29 cellular contexts compared by ENCODE assay signal in genomic region chr19:17466487-17466850, GRCh38. TPM values are rescaled to one million over a fixed set of nuclear protein-coding genes. Genes with fewer than 3 reads are reported as not detected.
DNase-seq lines count a peak whose midpoint lies in the region; ATAC-seq and TF ChIP-seq lines count a peak whose summit lies in the region.
"Had no signal": no experiment of that assay in that cellular context is flagged by ENCODE, and none has a peak within 500 bp of the region (broad histone marks: within the 10 kb centered on the region; RNA-seq: fewer than 3 reads in every experiment).

No MANE protein-coding gene starts in this region.

- H3K27me3 Mint-ChIP-seq in activated CD4-positive, alpha-beta T cell treated with anti-CD3 and anti-CD28 coated beads, Interleukin-2, amount 10 ng/mL, durations not matched to agents 7 days and 5 days: peaks cover 10% of the 10 kb centered on the region
- H3K27me3 Mint-ChIP-seq: activated CD4-positive, alpha-beta T cell treated with anti-CD3 and anti-CD28 coated beads for 36 hours; activated naive CD8-positive, alpha-beta T cell; stimulated activated naive CD8-positive, alpha-beta T cell treated with anti-CD3 and anti-CD28 coated beads, Interleukin-15, Interleukin-2, amounts not matched to agents 100 ng/mL and 50 ng/mL, for 24 hours had no signal

- no peak for TF ChIP-seq CTCF in HEK293 (tag by site-specific recombination; IDR thresholded peaks at IDR 0.05)
- peak in 4 of 56 donors; percentile 6 to 18 (median 12) for TF ChIP-seq CTCF in dorsolateral prefrontal cortex (IDR thresholded peaks at IDR 0.05 in 54 of 56, conservative IDR thresholded peaks at IDR 0.05 in 2 of 56; ENCODE audit: low read depth in 1 of 56, partially characterized antibody in 56 of 56)
- no peak for TF ChIP-seq CTCF in psoas muscle (IDR thresholded peaks at IDR 0.05)

- peaks cover 6% of the 10 kb centered on the region; the same call in 1 of the 2 replicates for H3K4me1 ChIP-seq in HEK293 (ENCODE audit: control insufficient read depth, insufficient read depth, low read length)
- peaks cover 26% of the 10 kb centered on the region for H3K4me1 ChIP-seq in psoas muscle
- H3K4me1 ChIP-seq: colonic mucosa had no signal

- no peak overlapping the region for H3K4me3 ChIP-seq in HEK293 (ENCODE audit: low read depth, low read length)
- H3K4me3 ChIP-seq in dorsolateral prefrontal cortex: peak overlapping the region in 5 of 59 donors; percentile 21 to 35 (median 25)
- H3K4me3 ChIP-seq in psoas muscle: no peak overlapping the region
- H3K4me3 ChIP-seq: cardiac muscle cell, colonic mucosa had no signal

- H3K4me3 Mint-ChIP-seq in activated CD4-positive, alpha-beta T cell treated with anti-CD3 and anti-CD28 coated beads, Interleukin-2, amount 10 ng/mL, durations not matched to agents 7 days and 5 days: no peak overlapping the region
- H3K4me3 Mint-ChIP-seq: activated CD4-positive, alpha-beta T cell treated with anti-CD3 and anti-CD28 coated beads for 36 hours; activated naive CD8-positive, alpha-beta T cell; GM23338; stimulated activated naive CD8-positive, alpha-beta T cell treated with anti-CD3 and anti-CD28 coated beads, Interleukin-15, Interleukin-2, amounts not matched to agents 100 ng/mL and 50 ng/mL, for 24 hours had no signal

- CTCF ChIA-PET in activated CD4-positive, alpha-beta T cell treated with anti-CD3 and anti-CD28 coated beads, Interleukin-2, amount 10 ng/mL, durations not matched to agents 7 days and 5 days (lab: Charles Lee): interaction anchor here (0.6 to 2.6 kb wide), 7 partner anchors 30 to 240 kb away, joined by 3 to 7 read pairs (median 3); partner anchors contain the start of genes MVB12A and OCEL1
- CTCF ChIA-PET in HEK293 (lab: Yijun Ruan, JAX): interaction anchor here (0.6 to 5.5 kb wide), 16 partner anchors 9 to 119 kb away, joined by 3 to 53 read pairs (median 4); partner anchors contain the start of gene TMEM221

- DNase-seq in activated CD4-positive, alpha-beta T cell treated with anti-CD3 and anti-CD28 coated beads, Interleukin-2, amount 10 ng/mL, durations not matched to agents 7 days and 5 days: no peak
- DNase-seq in activated CD4-positive, alpha-beta T cell treated with anti-CD3 and anti-CD28 coated beads, Interleukin-2, amount 50 U/mL, for 1 hour: no peak
- DNase-seq in dorsolateral prefrontal cortex: no peak
- DNase-seq in psoas muscle: peak in 1 of 2 donors; percentile 47
- no peak for DNase-seq in stimulated activated naive CD8-positive, alpha-beta T cell treated with anti-CD3 and anti-CD28 coated beads, Interleukin-15, Interleukin-2, amounts not matched to agents 100 U/mL and 50 U/mL, for 24 hours
- DNase-seq in posterior vena cava (ENCODE audit: low spot score): no peak

- ATAC-seq in psoas muscle: no peak
- no peak for ATAC-seq in stimulated activated naive CD8-positive, alpha-beta T cell treated with anti-CD3 and anti-CD28 coated beads, Interleukin-15, Interleukin-2, amounts not matched to agents 100 U/mL and 50 U/mL, for 24 hours
- ATAC-seq in HG02973 (IDR thresholded peaks at IDR 0.05; ENCODE audit: unreplicated experiment): no peak
- ATAC-seq: activated CD4-positive, alpha-beta T cell treated with anti-CD3 and anti-CD28 coated beads for 36 hours; GM23338; PC-3 had no signal

- H3K36me3 Mint-ChIP-seq in activated CD4-positive, alpha-beta T cell treated with anti-CD3 and anti-CD28 coated beads, Interleukin-2, amount 10 ng/mL, durations not matched to agents 7 days and 5 days (ENCODE audit: low read depth): no peaks in the 10 kb centered on the region
- H3K36me3 Mint-ChIP-seq: activated naive CD8-positive, alpha-beta T cell had no signal

- 32 to 42% (median 36%) methylated on average over 6 of the region's 6 CpGs for WGBS in psoas muscle, 3 donors

- H3K27ac ChIP-seq in HEK293 (ENCODE audit: extremely low read depth, low read depth, low read length) (no peak overlapping the region), dorsolateral prefrontal cortex (peak overlapping the region in 30 of 59 donors; percentile 6 to 99 (median 38)), psoas muscle (peak overlapping the region; percentile 93)
- H3K27ac ChIP-seq: cardiac muscle cell, colonic mucosa, KMS-11, thoracic aorta had no signal

- H3K9me3 ChIP-seq in HEK293 (ENCODE audit: control insufficient read depth, insufficient read depth, low read depth, low read length) (no peaks in the 10 kb centered on the region), psoas muscle (no peaks in the 10 kb centered on the region)
- H3K9me3 ChIP-seq: colonic mucosa, thoracic aorta had no signal

- POLR2A ChIA-PET in activated CD4-positive, alpha-beta T cell treated with anti-CD3 and anti-CD28 coated beads, Interleukin-2, amount 10 ng/mL, durations not matched to agents 7 days and 5 days (lab: Charles Lee): no interaction called here
- POLR2A ChIA-PET in HEK293 (lab: Yijun Ruan, JAX): no interaction called here

- peak overlapping the region; percentile 31 for H3K27ac Mint-ChIP-seq in activated CD4-positive, alpha-beta T cell treated with anti-CD3 and anti-CD28 coated beads, Interleukin-2, amount 10 ng/mL, durations not matched to agents 7 days and 5 days
- H3K27ac Mint-ChIP-seq: activated CD4-positive, alpha-beta T cell treated with anti-CD3 and anti-CD28 coated beads for 36 hours; activated naive CD8-positive, alpha-beta T cell; GM23338; stimulated activated naive CD8-positive, alpha-beta T cell treated with anti-CD3 and anti-CD28 coated beads, Interleukin-15, Interleukin-2, amounts not matched to agents 100 ng/mL and 50 ng/mL, for 24 hours had no signal

- H3K9me3 Mint-ChIP-seq in activated CD4-positive, alpha-beta T cell treated with anti-CD3 and anti-CD28 coated beads, Interleukin-2, amount 10 ng/mL, durations not matched to agents 7 days and 5 days: no peaks in the 10 kb centered on the region
- H3K9me3 Mint-ChIP-seq: GM23338; stimulated activated naive CD8-positive, alpha-beta T cell treated with anti-CD3 and anti-CD28 coated beads, Interleukin-15, Interleukin-2, amounts not matched to agents 100 ng/mL and 50 ng/mL, for 24 hours had no signal

- intact Hi-C loops in dorsolateral prefrontal cortex (cut with DNase I) (loop anchor here (5.0 to 10.0 kb wide), 3 partner anchors 72 to 122 kb away; partner anchors contain the start of gene CCDC194 (in 1 of the 2)), psoas muscle (cut with DNase I) (loop anchor here (2.0 to 5.0 kb wide), 2 partner anchors 72 to 119 kb away; partner anchors contain the start of gene CCDC194 (in 1 of the 2)), posterior vena cava (cut with DNase I) (loop anchor here (5.0 to 10.0 kb wide), 2 partner anchors 69 to 948 kb away; partner anchors contain the start of gene SSBP4 (in 1 of the 2))

- H3K4me1 Mint-ChIP-seq in activated CD4-positive, alpha-beta T cell treated with anti-CD3 and anti-CD28 coated beads, Interleukin-2, amount 10 ng/mL, durations not matched to agents 7 days and 5 days: peaks cover 25% of the 10 kb centered on the region

- H3K36me3 ChIP-seq in HEK293 (ENCODE audit: control insufficient read depth in 2 of 2, insufficient read depth in 1 of 2, low read length in 2 of 2) (no peaks in the 10 kb centered on the region), psoas muscle (ENCODE audit: insufficient read depth in 1 of 2, low read depth in 1 of 2) (no peaks in the 10 kb centered on the region)
- H3K36me3 ChIP-seq: cardiac muscle cell, colonic mucosa, thoracic aorta had no signal

- peaks cover 0 to 2% (median 0%) of the 10 kb centered on the region in 45 donors for H3K27me3 ChIP-seq in dorsolateral prefrontal cortex
- no peaks in the 10 kb centered on the region for H3K27me3 ChIP-seq in psoas muscle (ENCODE audit: insufficient read depth in 3 of 3, low read length in 2 of 3)
- H3K27me3 ChIP-seq: colonic mucosa had no signal

TF ChIP-seq in HEK293, 187 proteins besides CTCF, POLR2A, EP300 and RAD21 (continues in another document):
- no peak for TF ChIP-seq RBAK (tag by site-specific recombination; IDR thresholded peaks at IDR 0.05)

RNA-seq across cellular contexts. Expression of gene SLC27A1, which starts 3.9 kb away (rescaled TPM):
- 1 to 10 TPM; 2.1 to 2.8 TPM for total RNA-seq in activated CD4-positive, alpha-beta T cell treated with anti-CD3 and anti-CD28 coated beads, Interleukin-2, amount 10 ng/mL, durations not matched to agents 7 days and 5 days
- 10 to 100 TPM; 30.6 to 100.0 (median 53.6) TPM for total RNA-seq in dorsolateral prefrontal cortex
- 10 to 100 TPM; 18.4 to 40.1 (median 27.9) TPM for total RNA-seq in psoas muscle
- 10 to 100 TPM; 11.8 to 30.6 (median 24.1) TPM for polyA plus RNA-seq in psoas muscle
- 10 to 100 TPM; 11.1 to 14.4 TPM for total RNA-seq in posterior vena cava

RNA-seq across cellular contexts. Expression of gene NXNL1, which starts 5.7 kb away (rescaled TPM):
- not detected for total RNA-seq in activated CD4-positive, alpha-beta T cell treated with anti-CD3 and anti-CD28 coated beads, Interleukin-2, amount 10 ng/mL, durations not matched to agents 7 days and 5 days
- 1 to 10 TPM in 19 of 120 experiments, under 1 TPM in 32, not detected in 69; 0.38 to 3.8 (median 0.88) TPM for total RNA-seq in dorsolateral prefrontal cortex
- total RNA-seq in psoas muscle: 1 to 10 TPM in 1 of 4 donors, under 1 TPM in 3; 0.43 to 1.0 (median 0.72) TPM
- under 1 TPM in 2 of 3 donors, not detected in 1; 0.14 to 0.64 TPM for polyA plus RNA-seq in psoas muscle
- total RNA-seq in posterior vena cava: not detected
- total RNA-seq: A172; activated CD4-positive, alpha-beta T cell treated with anti-CD3 and anti-CD28 coated beads for 36 hours; activated CD8-positive, alpha-beta memory T cell treated with anti-CD3 and anti-CD28 coated beads for 36 hours; aorta; Calu3; cardiac muscle cell; colonic mucosa; epithelial cell of proximal tubule; GM23338; lower leg skin; myocyte; occipital lobe; PC-3; renal cortical epithelial cell; T-helper 2 cell treated with Interferon-gamma antibody and Interleukin-4, amounts not matched to agents 100 ng/mL and 5 ng/mL, for 36 hours; thoracic aorta had no signal
- polyA plus RNA-seq: aorta, GM23338, keratinocyte, small intestine had no signal

RNA-seq across cellular contexts. Expression of gene TMEM221, which starts 18.0 kb away (rescaled TPM):
- total RNA-seq in activated CD4-positive, alpha-beta T cell treated with anti-CD3 and anti-CD28 coated beads, Interleukin-2, amount 10 ng/mL, durations not matched to agents 7 days and 5 days: not detected
- total RNA-seq in dorsolateral prefrontal cortex (1 to 10 TPM; 1.2 to 7.2 (median 4.1) TPM), psoas muscle (under 1 TPM in 1 of 4 donors, not detected in 3; 0.39 TPM), posterior vena cava (under 1 TPM; 0.14 to 0.46 TPM)
- polyA plus RNA-seq in psoas muscle: under 1 TPM in 2 of 3 donors, not detected in 1; 0.04 to 0.25 TPM
- total RNA-seq: A172; activated CD4-positive, alpha-beta T cell treated with anti-CD3 and anti-CD28 coated beads for 36 hours; activated CD8-positive, alpha-beta memory T cell treated with anti-CD3 and anti-CD28 coated beads for 36 hours; colonic mucosa; epithelial cell of proximal tubule; T-helper 2 cell treated with Interferon-gamma antibody and Interleukin-4, amounts not matched to agents 100 ng/mL and 5 ng/mL, for 36 hours; thoracic aorta had no signal

RNA-seq across cellular contexts. Expression of gene PGLS, which starts 45.0 kb away (rescaled TPM):
- total RNA-seq in activated CD4-positive, alpha-beta T cell treated with anti-CD3 and anti-CD28 coated beads, Interleukin-2, amount 10 ng/mL, durations not matched to agents 7 days and 5 days: 10 to 100 TPM; 81.8 to 93.0 TPM
- total RNA-seq in dorsolateral prefrontal cortex (10 to 100 TPM; 22.9 to 45.0 (median 32.6) TPM), psoas muscle (10 to 100 TPM; 14.8 to 17.3 (median 16.3) TPM), posterior vena cava (10 to 100 TPM; 39.8 to 48.7 TPM)
- 10 to 100 TPM; 11.7 to 53.5 (median 18.3) TPM for polyA plus RNA-seq in psoas muscle

RNA-seq across cellular contexts. Expression of gene MVB12A, which starts 46.6 kb away (rescaled TPM):
- 10 to 100 TPM; 33.5 to 44.5 TPM for total RNA-seq in activated CD4-positive, alpha-beta T cell treated with anti-CD3 and anti-CD28 coated beads, Interleukin-2, amount 10 ng/mL, durations not matched to agents 7 days and 5 days
- 10 to 100 TPM; 11.0 to 32.6 (median 19.8) TPM for total RNA-seq in dorsolateral prefrontal cortex
- 10 to 100 TPM; 15.6 to 23.7 (median 18.9) TPM for total RNA-seq in psoas muscle
- polyA plus RNA-seq in psoas muscle: 10 to 100 TPM; 29.4 to 79.7 (median 43.1) TPM
- total RNA-seq in posterior vena cava: 10 to 100 TPM; 24.4 to 30.3 TPM
